In the genomic region with DNA sequence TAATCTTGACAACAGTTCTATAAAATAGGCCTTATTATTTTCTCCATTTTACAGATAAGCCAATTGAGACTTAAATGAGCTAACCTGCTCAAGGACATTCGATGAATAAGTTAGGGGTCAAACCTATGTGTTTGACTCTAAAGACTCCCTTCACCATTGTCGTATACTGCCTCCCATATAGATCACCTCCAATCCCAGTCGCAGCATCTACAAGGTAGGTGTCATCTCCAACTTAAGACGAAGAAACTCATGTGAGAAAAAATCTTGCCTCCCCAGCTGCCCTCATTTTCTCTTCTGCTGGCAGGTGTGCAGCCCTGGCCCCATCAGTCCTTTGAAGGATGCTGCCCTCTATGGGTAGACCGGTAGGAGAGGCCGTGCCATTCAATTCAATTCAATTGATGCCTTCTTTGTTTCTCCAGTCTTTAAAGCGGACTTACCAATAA, we compare ENCODE assay signal across 8 cellular contexts.
DNase-seq lines count a peak whose midpoint lies in the region; ATAC-seq and TF ChIP-seq lines count a peak whose summit lies in the region.

No MANE protein-coding gene starts in this region.

- H3K4me1 Mint-ChIP-seq in activated CD4-positive, alpha-beta T cell treated with anti-CD3 and anti-CD28 coated beads for 36 hours = no peaks in the 10 kb centered on the region

- no peaks in the 10 kb centered on the region for H3K36me3 ChIP-seq in BE2C
- H3K36me3 ChIP-seq in gastroesophageal sphincter = no peaks in the 10 kb centered on the region

- ATAC-seq in GM18511 (IDR thresholded peaks at IDR 0.05; ENCODE audit: unreplicated experiment) = peak; percentile 78
- peak; percentile 72 for ATAC-seq in HG02852 (IDR thresholded peaks at IDR 0.05; ENCODE audit: unreplicated experiment)
- peak; percentile 83 for ATAC-seq in activated CD4-positive, alpha-beta T cell treated with anti-CD3 and anti-CD28 coated beads for 36 hours
- ATAC-seq in gastroesophageal sphincter = no peak

- H3K27ac ChIP-seq in gastroesophageal sphincter = no peak overlapping the region

- TF ChIP-seq CTCF in BE2C (IDR thresholded peaks at IDR 0.05; ENCODE audit: low read depth, low read length) (peak; percentile 53), gastroesophageal sphincter (IDR thresholded peaks at IDR 0.05) (peak in 3 of 4 experiments; percentile 10 to 54 (median 13))

- no peak for TF ChIP-seq EP300 in gastroesophageal sphincter (IDR thresholded peaks at IDR 0.05)

- no peak overlapping the region for H3K4me3 Mint-ChIP-seq in activated CD4-positive, alpha-beta T cell treated with anti-CD3 and anti-CD28 coated beads for 36 hours

- H3K9me3 ChIP-seq in BE2C = no peaks in the 10 kb centered on the region
- H3K9me3 ChIP-seq in gastroesophageal sphincter = no peaks in the 10 kb centered on the region

- H3K27ac Mint-ChIP-seq in activated CD4-positive, alpha-beta T cell treated with anti-CD3 and anti-CD28 coated beads for 36 hours = no peak overlapping the region

- TF ChIP-seq POLR2A in gastroesophageal sphincter (IDR thresholded peaks at IDR 0.05) = no peak

- H3K4me3 ChIP-seq in BE2C (ENCODE audit: low read depth, low read length) (no peak overlapping the region), gastroesophageal sphincter (no peak overlapping the region)

- intact Hi-C loops in activated CD4-positive, alpha-beta T cell treated with anti-CD3 and anti-CD28 coated beads for 36 hours (cut with DNase I, micrococcal nuclease) = loop anchor here (1.0 to 5.0 kb wide), 5 partner anchors 63 to 231 kb away; no protein-coding TSS in a partner anchor

- peaks cover 7% of the 10 kb centered on the region for H3K27me3 Mint-ChIP-seq in activated CD4-positive, alpha-beta T cell treated with anti-CD3 and anti-CD28 coated beads for 36 hours

- H3K4me1 ChIP-seq in BE2C (no peaks in the 10 kb centered on the region), gastroesophageal sphincter (no peaks in the 10 kb centered on the region)

- CTCF ChIA-PET in activated CD4-positive, alpha-beta T cell treated with anti-CD3 and anti-CD28 coated beads for 36 hours (lab: Charles Lee) = interaction anchor here (0.7 to 1.4 kb wide), 10 partner anchors 11 to 1329 kb away, joined by 3 to 5 read pairs (median 3); no protein-coding TSS in a partner anchor

- no peaks in the 10 kb centered on the region for H3K36me3 Mint-ChIP-seq in activated CD4-positive, alpha-beta T cell treated with anti-CD3 and anti-CD28 coated beads for 36 hours (ENCODE audit: low read depth)

- WGBS in gastroesophageal sphincter (ENCODE audit: low coverage in 1 of 2), 2 donors = 52% methylated on average over 6 to 7 of the region's 7 CpGs

- H3K9me3 Mint-ChIP-seq in activated CD4-positive, alpha-beta T cell treated with anti-CD3 and anti-CD28 coated beads for 36 hours (ENCODE audit: low read depth) = no peaks in the 10 kb centered on the region

- POLR2A ChIA-PET in activated CD4-positive, alpha-beta T cell treated with anti-CD3 and anti-CD28 coated beads for 36 hours (lab: Charles Lee) = no interaction called here

- DNase-seq in BE2C (no peak), NCI-H187 (lab: John Stamatoyannopoulos, UW) (peak; percentile 6 to 35)
- DNase-seq in activated CD4-positive, alpha-beta T cell treated with anti-CD3 and anti-CD28 coated beads for 36 hours = peak; percentile 62
- peak; percentile 16 to 26 for DNase-seq in stimulated activated CD4-positive, alpha-beta T cell treated with anti-CD3 and anti-CD28 coated beads, Interleukin-2, amount 100 ng/mL, for 48 hours
- DNase-seq in activated CD4-positive, CD25-positive, alpha-beta regulatory T cell treated with anti-CD3 and anti-CD28 coated beads, Interleukin-2, amount 50 U/mL, for 72 hours = no peak

- H3K27me3 ChIP-seq in BE2C (no peaks in the 10 kb centered on the region), gastroesophageal sphincter (no peaks in the 10 kb centered on the region)

Comparison
In these comparisons a context has a peak if more than half of its experiments do, and no peak if none do; other contexts are left out.
1. DNase-seq: peak in NCI-H187 (2 of 2), activated CD4-positive, alpha-beta T cell treated with anti-CD3 and anti-CD28 coated beads for 36 hours (single experiment) and stimulated activated CD4-positive, alpha-beta T cell treated with anti-CD3 and anti-CD28 coated beads, Interleukin-2, amount 100 ng/mL, for 48 hours (2 of 2); none in BE2C (single experiment) and activated CD4-positive, CD25-positive, alpha-beta regulatory T cell treated with anti-CD3 and anti-CD28 coated beads, Interleukin-2, amount 50 U/mL, for 72 hours (single experiment).